In genomic region chr1:218350909-218351616, GRCh38 we compare ENCODE assay signal across 8 cellular contexts. TPM values are rescaled to one million over a fixed set of nuclear protein-coding genes. Genes with fewer than 3 reads are reported as not detected.
DNase-seq lines count a peak whose midpoint lies in the region; ATAC-seq and TF ChIP-seq lines count a peak whose summit lies in the region.

No MANE protein-coding gene starts in this region.

- no peak overlapping the region for H3K9ac ChIP-seq in OCI-LY1 (ENCODE audit: low read length)
- no peak overlapping the region for H3K9ac ChIP-seq in endocrine pancreas (ENCODE audit: control insufficient read depth, insufficient read depth, low read length)

- H3K4me2 ChIP-seq in OCI-LY1 (ENCODE audit: low read length) = peak overlapping the region; percentile 3; the same call in 1 of the 2 replicates

- no peak overlapping the region for H3K27ac ChIP-seq in CD4-positive, alpha-beta memory T cell (ENCODE audit: low read depth, low read length)
- no peak overlapping the region for H3K27ac ChIP-seq in OCI-LY1 (ENCODE audit: low read depth, low read length, poor library complexity, severe bottlenecking)
- H3K27ac ChIP-seq in substantia nigra (ENCODE audit: low read depth, low read length, poor library complexity, severe bottlenecking) = peak overlapping the region; percentile 26

- POLR2A ChIA-PET in CD4-positive, alpha-beta memory T cell (lab: Charles Lee; ENCODE audit: partially characterized antibody) = no interaction called here

- H3K9me3 Mint-ChIP-seq in CD4-positive, alpha-beta memory T cell = peaks cover 0 to 3% (median 0%) of the 10 kb centered on the region in 8 donors

- H3K27me3 ChIP-seq in CD4-positive, alpha-beta memory T cell (ENCODE audit: insufficient read depth, low read length) = no peaks in the 10 kb centered on the region
- H3K27me3 ChIP-seq in OCI-LY1 (ENCODE audit: insufficient read depth, low read length) (0 out of 2 replicates have a peak, but pooled peaks cover 4% of the 10 kb centered on the region), endocrine pancreas (ENCODE audit: control insufficient read depth, insufficient read depth, low read length) (no peaks in the 10 kb centered on the region)

- no peaks in the 10 kb centered on the region for H3K36me3 Mint-ChIP-seq in CD4-positive, alpha-beta memory T cell

- peaks cover 32% of the 10 kb centered on the region for H3K4me1 ChIP-seq in CD4-positive, alpha-beta memory T cell (ENCODE audit: insufficient read depth, low read length)
- H3K4me1 ChIP-seq in OCI-LY1 (ENCODE audit: insufficient read depth, low read length, severe bottlenecking) (peaks cover 11% of the 10 kb centered on the region), endocrine pancreas (ENCODE audit: control insufficient read depth, insufficient read depth, low read length) (no peaks in the 10 kb centered on the region)

- no peaks in the 10 kb centered on the region for H3K9me2 ChIP-seq in OCI-LY1 (ENCODE audit: low read depth, low read length)

- H3F3A ChIP-seq in OCI-LY1 (ENCODE audit: insufficient read depth, low read length) = no peaks in the 10 kb centered on the region

- CTCF ChIA-PET in CD4-positive, alpha-beta memory T cell (lab: Charles Lee; ENCODE audit: partially characterized antibody) = no interaction called here

- intact Hi-C loops in CD4-positive, alpha-beta memory T cell (cut with micrococcal nuclease) = no loop called here

- no peak for TF ChIP-seq CTCF in OCI-LY1 (IDR thresholded peaks at IDR 0.05; ENCODE audit: low read length)

- peaks cover 28 to 39% (median 33%) of the 10 kb centered on the region in 4 donors for H3K4me1 Mint-ChIP-seq in CD4-positive, alpha-beta memory T cell

- H3K4me3 Mint-ChIP-seq in CD4-positive, alpha-beta memory T cell = peak overlapping the region; percentile 71 to 89 (median 80)

- no peaks in the 10 kb centered on the region for H4K20me1 ChIP-seq in OCI-LY1 (ENCODE audit: insufficient read depth, low read length)

- H3K79me2 ChIP-seq in OCI-LY1 (ENCODE audit: insufficient read depth, low read length) = no peaks in the 10 kb centered on the region

- ATAC-seq in GM21723 (IDR thresholded peaks at IDR 0.05; ENCODE audit: unreplicated experiment) = peak; percentile 30

- no peaks in the 10 kb centered on the region for H3K36me3 ChIP-seq in CD4-positive, alpha-beta memory T cell (ENCODE audit: insufficient read depth, low read length)
- H3K36me3 ChIP-seq in OCI-LY1 (ENCODE audit: insufficient read depth, low read length) (no peaks in the 10 kb centered on the region), endocrine pancreas (ENCODE audit: control insufficient read depth, insufficient read depth, low read length) (no peaks in the 10 kb centered on the region)

- peak overlapping the region in 6 of 7 donors; percentile 1 to 74 (median 37) for H3K27ac Mint-ChIP-seq in CD4-positive, alpha-beta memory T cell

- H3K27me3 Mint-ChIP-seq in CD4-positive, alpha-beta memory T cell = peaks cover 3 to 9% of the 10 kb centered on the region in 2 donors

- H3K4me3 ChIP-seq in CD4-positive, alpha-beta memory T cell (ENCODE audit: low read length in 2 of 2) = peak overlapping the region in 1 of 2 donors; percentile 36
- H3K4me3 ChIP-seq in OCI-LY1 (ENCODE audit: low read depth, low read length, poor library complexity, severe bottlenecking) = no peak overlapping the region
- peak overlapping the region; percentile 4 for H3K4me3 ChIP-seq in endocrine pancreas (ENCODE audit: control insufficient read depth, insufficient read depth, low read length)

- no peak overlapping the region for H2AFZ ChIP-seq in OCI-LY1 (ENCODE audit: low read length)

- peak in 1 of 5 donors; percentile 20 for DNase-seq in CD4-positive, alpha-beta memory T cell
- peak in 1 of 49 donors; percentile 6 for DNase-seq in substantia nigra (lab: John Stamatoyannopoulos, UW)
- DNase-seq in NCI-H526 treated with DMSO at 0.1 percent for 48 hours (lab: John Stamatoyannopoulos, UW) = no peak
- no peak for DNase-seq in putamen (ENCODE audit: low spot score)
- no peak for DNase-seq in iPS-NIHi11 (ENCODE audit: low spot score)

- no peaks in the 10 kb centered on the region for H3K9me3 ChIP-seq in CD4-positive, alpha-beta memory T cell (ENCODE audit: control insufficient read depth in 1 of 2, low read length in 2 of 2)
- H3K9me3 ChIP-seq in OCI-LY1 (ENCODE audit: low read length) = no peaks in the 10 kb centered on the region
- no peaks in the 10 kb centered on the region for H3K9me3 ChIP-seq in endocrine pancreas (ENCODE audit: control insufficient read depth, low read length)

RNA-seq across cellular contexts. Expression of gene TGFB2, which starts 5.9 kb away (rescaled TPM):
- total RNA-seq in CD4-positive, alpha-beta memory T cell = not detected
- polyA plus RNA-seq in CD4-positive, alpha-beta memory T cell = not detected
